ENCODE assay signal across 27 cellular contexts in genomic region chr6:13507306-13507855, GRCh38.
"Had no signal": no experiment of that assay in that cellular context is flagged by ENCODE, and none has a peak within 500 bp of the region (broad histone marks: within the 10 kb centered on the region; RNA-seq: fewer than 3 reads in every experiment).

No MANE protein-coding gene starts in this region.

- H3K27ac ChIP-seq: neutrophil, pancreas, right lobe of liver, suprapubic skin, transverse colon, upper lobe of right lung, uterus had no signal

- H3K4me3 ChIP-seq: esophagus squamous epithelium, mucosa of descending colon, pancreas, right lobe of liver, smooth muscle cell, suprapubic skin, transverse colon, upper lobe of right lung, uterus had no signal

- H3K4me1 ChIP-seq: uterus had no signal

- H3K9me3 ChIP-seq: esophagus squamous epithelium, mucosa of descending colon, neutrophil, pancreas, right lobe of liver, suprapubic skin, transverse colon, upper lobe of right lung, uterus had no signal

- H3K36me3 ChIP-seq: esophagus squamous epithelium, neutrophil, pancreas, right lobe of liver, suprapubic skin, transverse colon, upper lobe of right lung, uterus had no signal

- ATAC-seq: effector memory CD8-positive, alpha-beta T cell; mucosa of descending colon; natural killer cell treated with Interleukin-12 subunit alpha and Interleukin-12 subunit beta and Interleukin-15 and Interleukin-18, amount 100 ng/mL, for 72 hours; pancreas; right lobe of liver; stimulated activated naive CD8-positive, alpha-beta T cell treated with anti-CD3 and anti-CD28 coated beads, Interleukin-15, amount 100 ng/mL, for 72 hours; upper lobe of right lung had no signal

- DNase-seq: cortex of kidney; effector memory CD8-positive, alpha-beta T cell; erythroblast; esophagus squamous epithelium; hypothalamus; immature natural killer cell; islet precursor cell; kidney glomerular epithelial cell; mesenchymal stem cell; mucosa of descending colon; naive B cell; pancreas; retina; right lobe of liver; stimulated activated CD4-positive, alpha-beta T cell treated with anti-CD3 and anti-CD28 coated beads, Interleukin-12 subunit alpha, Interleukin-12 subunit beta, amount 100 ng/mL, for 4 hours; stimulated activated CD4-positive, alpha-beta T cell treated with anti-CD3 and anti-CD28 coated beads, Interleukin-1b, Interleukin-23, amount 100 ng/mL, for 48 hours; stimulated activated CD4-positive, alpha-beta T cell treated with anti-CD3 and anti-CD28 coated beads, Interleukin-4, amount 100 ng/mL, for 1 hour; stimulated activated CD8-positive, alpha-beta memory T cell treated with anti-CD3 and anti-CD28 coated beads, Interleukin-4, amount 100 ng/mL, for 48 hours; stimulated activated naive CD4-positive, alpha-beta T cell; stimulated activated naive CD8-positive, alpha-beta T cell treated with anti-CD3 and anti-CD28 coated beads, Interleukin-15, amount 100 ng/mL, for 72 hours; transverse colon; upper lobe of right lung had no signal

- H3K4me2 ChIP-seq: smooth muscle cell had no signal

- H3K27me3 ChIP-seq: esophagus squamous epithelium, neutrophil, pancreas, right lobe of liver, suprapubic skin, transverse colon, upper lobe of right lung, uterus had no signal
